35 cellular contexts compared by ENCODE assay signal in genomic region chr5:169244812-169245211, GRCh38. TPM values are rescaled to one million over a fixed set of nuclear protein-coding genes. Genes with fewer than 3 reads are reported as not detected.
"Had no signal": no experiment of that assay in that cellular context is flagged by ENCODE, and none has a peak within 500 bp of the region (broad histone marks: within the 10 kb centered on the region; RNA-seq: fewer than 3 reads in every experiment).

No MANE protein-coding gene starts in this region.

- H3K36me3 ChIP-seq: adrenal gland, brain microvascular endothelial cell, breast epithelium had no signal

- H3K4me3 Mint-ChIP-seq: activated B cell treated with CpG ODN at 0.5 μM for 24 hours; activated CD4-positive, alpha-beta memory T cell treated with anti-CD3 and anti-CD28 coated beads for 36 hours; activated CD4-positive, alpha-beta T cell treated with anti-CD3 and anti-CD28 coated beads, Interleukin-2, amount 10 ng/mL, durations not matched to agents 24 days and 14 days; activated CD8-positive, alpha-beta T cell treated with anti-CD3 and anti-CD28 coated beads for 36 hours; activated naive CD4-positive, alpha-beta T cell treated with anti-CD3 and anti-CD28 coated beads for 36 hours; activated naive CD8-positive, alpha-beta T cell treated with anti-CD3 and anti-CD28 coated beads for 36 hours; activated T-cell treated with anti-CD3 and anti-CD28 coated beads, Interleukin-2, amount 50 U/mL, for 4 hours; activated T-cell treated with anti-CD3 and anti-CD28 coated beads, Interleukin-2, amount 50 U/mL, for 72 hours; activated T-helper 1 cell treated with anti-CD3 and anti-CD28 coated beads, Interleukin-12 subunit alpha, Interleukin-12 subunit beta, Interleukin-2, Interleukin-4 antibody, amounts not matched to agents 30 ng/mL and 10 ng/mL and 1 ng/mL, durations not matched to agents 14 hours and 24 hours and 36 hours; activated T-helper 17 cell treated with anti-CD3 and anti-CD28 coated beads, Interleukin-2, amount 50 U/mL, for 72 hours; T-helper 1 cell treated with Interleukin-12 subunit alpha and Interleukin-12 subunit beta and Interleukin-4 antibody, amounts not matched to agents 30 μg/mL and 1 μg/mL, for 36 hours; T-helper 2 cell treated with Interferon-gamma antibody and Interleukin-4, amounts not matched to agents 5 μg/mL and 100 μg/mL, for 36 hours had no signal

- H3K27ac ChIP-seq: adrenal gland, body of pancreas, brain microvascular endothelial cell, breast epithelium, VCaP had no signal

- H3K27me3 Mint-ChIP-seq: activated CD4-positive, alpha-beta T cell treated with anti-CD3 and anti-CD28 coated beads, Interleukin-2, amount 10 ng/mL, durations not matched to agents 24 days and 14 days had no signal

- H3K9me3 ChIP-seq: adrenal gland, body of pancreas, breast epithelium had no signal

- DNase-seq: activated B cell treated with CpG ODN at 0.5 μM for 24 hours; activated CD4-positive, alpha-beta memory T cell treated with anti-CD3 and anti-CD28 coated beads for 36 hours; activated CD4-positive, alpha-beta T cell treated with anti-CD3 and anti-CD28 coated beads for 4 hours; activated CD4-positive, alpha-beta T cell treated with anti-CD3 and anti-CD28 coated beads, Interleukin-2, amount 10 ng/mL, durations not matched to agents 24 days and 14 days; activated CD4-positive, alpha-beta T cell treated with anti-CD3 and anti-CD28 coated beads, Interleukin-2, amount 50 U/mL, for 1 hour; activated CD4-positive, alpha-beta T cell treated with anti-CD3 and anti-CD28 coated beads, Interleukin-2, amount 50 U/mL, for 4 hours; activated CD4-positive, CD25-positive, alpha-beta regulatory T cell treated with anti-CD3 and anti-CD28 coated beads, Interleukin-2, amount 50 U/mL, for 72 hours; activated CD8-positive, alpha-beta memory T cell treated with anti-CD3 and anti-CD28 coated beads, Interleukin-2, amount 50 U/mL, for 4 hours; activated CD8-positive, alpha-beta T cell treated with anti-CD3 and anti-CD28 coated beads for 36 hours; activated effector memory CD4-positive, alpha-beta T cell treated with anti-CD3 and anti-CD28 coated beads, Interleukin-2, amount 50 U/mL, for 16 hours; activated gamma-delta T cell treated with Interleukin-2 at 50 U/mL for 16 hours; activated naive CD4-positive, alpha-beta T cell; activated naive CD4-positive, alpha-beta T cell treated with anti-CD3 and anti-CD28 coated beads for 36 hours; activated naive CD4-positive, alpha-beta T cell treated with anti-CD3 and anti-CD28 coated beads, Interleukin-2, amount 50 U/mL, for 16 hours; activated naive CD8-positive, alpha-beta T cell treated with anti-CD3 and anti-CD28 coated beads for 36 hours; activated T-cell treated with anti-CD3 and anti-CD28 coated beads for 4 hours; activated T-cell treated with anti-CD3 and anti-CD28 coated beads, Interleukin-2, amount 50 U/mL, for 1 hour; activated T-cell treated with anti-CD3 and anti-CD28 coated beads, Interleukin-2, amount 50 U/mL, for 4 hours; activated T-cell treated with anti-CD3 and anti-CD28 coated beads, Interleukin-2, amount 50 U/mL, for 72 hours; adrenal gland; amniotic stem cell; aorta; body of pancreas; brain microvascular endothelial cell; central memory CD4-positive, alpha-beta T cell; T-helper 1 cell; T-helper 2 cell; T-helper 9 cell had no signal

- H3K27me3 ChIP-seq: adrenal gland, body of pancreas, brain microvascular endothelial cell, breast epithelium had no signal

- H3K4me1 Mint-ChIP-seq: activated B cell treated with CpG ODN at 0.5 μM for 24 hours; activated CD4-positive, alpha-beta T cell treated with anti-CD3 and anti-CD28 coated beads, Interleukin-2, amount 10 ng/mL, durations not matched to agents 24 days and 14 days; activated naive CD8-positive, alpha-beta T cell treated with anti-CD3 and anti-CD28 coated beads for 36 hours; activated T-helper 17 cell treated with anti-CD3 and anti-CD28 coated beads, Interleukin-2, amount 50 U/mL, for 72 hours had no signal

- H3K4me3 ChIP-seq: adrenal gland, body of pancreas, breast epithelium had no signal

- H3K9me3 Mint-ChIP-seq: activated CD4-positive, alpha-beta T cell treated with anti-CD3 and anti-CD28 coated beads, Interleukin-2, amount 10 ng/mL, durations not matched to agents 24 days and 14 days had no signal

- H3K4me1 ChIP-seq: adrenal gland, breast epithelium had no signal

- H3K27ac Mint-ChIP-seq: activated B cell treated with CpG ODN at 0.5 μM for 24 hours; activated CD4-positive, alpha-beta memory T cell treated with anti-CD3 and anti-CD28 coated beads for 36 hours; activated CD4-positive, alpha-beta T cell treated with anti-CD3 and anti-CD28 coated beads, Interleukin-2, amount 10 ng/mL, durations not matched to agents 24 days and 14 days; activated CD8-positive, alpha-beta T cell treated with anti-CD3 and anti-CD28 coated beads for 36 hours; activated naive CD4-positive, alpha-beta T cell treated with anti-CD3 and anti-CD28 coated beads for 36 hours; activated naive CD4-positive, alpha-beta T cell treated with anti-CD3 and anti-CD28 coated beads, Interleukin-2, amount 50 U/mL, for 72 hours; activated naive CD8-positive, alpha-beta T cell treated with anti-CD3 and anti-CD28 coated beads for 36 hours; activated T-cell treated with anti-CD3 and anti-CD28 coated beads, Interleukin-2, amount 50 U/mL, for 72 hours; activated T-helper 1 cell treated with anti-CD3 and anti-CD28 coated beads, Interleukin-12 subunit alpha, Interleukin-12 subunit beta, Interleukin-2, Interleukin-4 antibody, amounts not matched to agents 30 ng/mL and 10 ng/mL and 1 ng/mL, durations not matched to agents 14 hours and 24 hours and 36 hours; activated T-helper 17 cell treated with anti-CD3 and anti-CD28 coated beads, Interleukin-2, amount 50 U/mL, for 72 hours; T-helper 1 cell treated with Interleukin-12 subunit alpha and Interleukin-12 subunit beta and Interleukin-4 antibody, amounts not matched to agents 30 μg/mL and 1 μg/mL, for 36 hours; T-helper 2 cell treated with Interferon-gamma antibody and Interleukin-4, amounts not matched to agents 5 μg/mL and 100 μg/mL, for 36 hours had no signal

- ATAC-seq: activated CD8-positive, alpha-beta T cell treated with anti-CD3 and anti-CD28 coated beads for 36 hours; activated naive CD4-positive, alpha-beta T cell treated with anti-CD3 and anti-CD28 coated beads, Interleukin-2, amount 50 U/mL, for 72 hours; activated T-cell treated with anti-CD3 and anti-CD28 coated beads, Interleukin-2, amount 50 U/mL, for 4 hours; activated T-cell treated with anti-CD3 and anti-CD28 coated beads, Interleukin-2, amount 50 U/mL, for 72 hours; activated T-helper 17 cell treated with anti-CD3 and anti-CD28 coated beads, Interleukin-2, amount 50 U/mL, for 72 hours; body of pancreas had no signal

- H3K36me3 Mint-ChIP-seq: activated CD4-positive, alpha-beta memory T cell treated with anti-CD3 and anti-CD28 coated beads for 36 hours; activated naive CD8-positive, alpha-beta T cell treated with anti-CD3 and anti-CD28 coated beads for 36 hours had no signal

RNA-seq across cellular contexts. Expression of gene SLIT3, which starts 56.1 kb away (rescaled TPM):
- total RNA-seq: activated B cell treated with CpG ODN at 0.5 μM for 24 hours had no signal
